Comparison of ENCODE assay signal across 1 cellular context in the genomic region with DNA sequence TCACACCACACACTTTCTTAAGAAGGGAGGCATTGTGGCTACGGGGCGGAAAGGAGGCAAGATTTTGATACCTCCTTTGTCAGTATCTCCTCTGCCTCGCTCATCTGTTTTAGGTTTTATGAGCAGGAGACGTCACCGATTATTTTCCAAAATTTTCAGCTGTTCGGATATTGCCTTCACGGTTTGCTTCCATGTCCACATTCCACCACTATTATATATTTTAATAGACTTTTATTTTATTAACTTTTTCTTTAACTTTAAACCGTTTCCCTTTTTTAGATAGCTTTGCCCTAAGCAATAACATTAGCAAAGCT.
TF ChIP-seq lines count a peak whose summit lies in the region.

No MANE protein-coding gene starts in this region.

TF ChIP-seq in K562, 482 proteins besides CTCF, POLR2A, EP300 and RAD21 (continued from another document):
- TF ChIP-seq TRIM28 (IDR thresholded peaks at IDR 0.05): no peak
- TF ChIP-seq MAFF (IDR thresholded peaks at IDR 0.05; ENCODE audit: low read length): no peak
- TF ChIP-seq ZNF830 (CRISPR knock-in tag; IDR thresholded peaks at IDR 0.05): 0 out of 2 replicates have a peak, but pooled peaks have one; percentile 44
- TF ChIP-seq ZNF75A (CRISPR knock-in tag; IDR thresholded peaks at IDR 0.05): no peak
- no peak for TF ChIP-seq ZNF263 (CRISPR knock-in tag; IDR thresholded peaks at IDR 0.05; ENCODE audit: borderline replicate concordance)
- peak; percentile 50; the same call in 1 of the 2 replicates for TF ChIP-seq ETV1 (tag; conservative IDR thresholded peaks at IDR 0.05; ENCODE audit: low read depth)
- no peak for TF ChIP-seq ZNF445 (CRISPR knock-in tag; IDR thresholded peaks at IDR 0.05; ENCODE audit: low read depth)
- TF ChIP-seq, protein P1, sequence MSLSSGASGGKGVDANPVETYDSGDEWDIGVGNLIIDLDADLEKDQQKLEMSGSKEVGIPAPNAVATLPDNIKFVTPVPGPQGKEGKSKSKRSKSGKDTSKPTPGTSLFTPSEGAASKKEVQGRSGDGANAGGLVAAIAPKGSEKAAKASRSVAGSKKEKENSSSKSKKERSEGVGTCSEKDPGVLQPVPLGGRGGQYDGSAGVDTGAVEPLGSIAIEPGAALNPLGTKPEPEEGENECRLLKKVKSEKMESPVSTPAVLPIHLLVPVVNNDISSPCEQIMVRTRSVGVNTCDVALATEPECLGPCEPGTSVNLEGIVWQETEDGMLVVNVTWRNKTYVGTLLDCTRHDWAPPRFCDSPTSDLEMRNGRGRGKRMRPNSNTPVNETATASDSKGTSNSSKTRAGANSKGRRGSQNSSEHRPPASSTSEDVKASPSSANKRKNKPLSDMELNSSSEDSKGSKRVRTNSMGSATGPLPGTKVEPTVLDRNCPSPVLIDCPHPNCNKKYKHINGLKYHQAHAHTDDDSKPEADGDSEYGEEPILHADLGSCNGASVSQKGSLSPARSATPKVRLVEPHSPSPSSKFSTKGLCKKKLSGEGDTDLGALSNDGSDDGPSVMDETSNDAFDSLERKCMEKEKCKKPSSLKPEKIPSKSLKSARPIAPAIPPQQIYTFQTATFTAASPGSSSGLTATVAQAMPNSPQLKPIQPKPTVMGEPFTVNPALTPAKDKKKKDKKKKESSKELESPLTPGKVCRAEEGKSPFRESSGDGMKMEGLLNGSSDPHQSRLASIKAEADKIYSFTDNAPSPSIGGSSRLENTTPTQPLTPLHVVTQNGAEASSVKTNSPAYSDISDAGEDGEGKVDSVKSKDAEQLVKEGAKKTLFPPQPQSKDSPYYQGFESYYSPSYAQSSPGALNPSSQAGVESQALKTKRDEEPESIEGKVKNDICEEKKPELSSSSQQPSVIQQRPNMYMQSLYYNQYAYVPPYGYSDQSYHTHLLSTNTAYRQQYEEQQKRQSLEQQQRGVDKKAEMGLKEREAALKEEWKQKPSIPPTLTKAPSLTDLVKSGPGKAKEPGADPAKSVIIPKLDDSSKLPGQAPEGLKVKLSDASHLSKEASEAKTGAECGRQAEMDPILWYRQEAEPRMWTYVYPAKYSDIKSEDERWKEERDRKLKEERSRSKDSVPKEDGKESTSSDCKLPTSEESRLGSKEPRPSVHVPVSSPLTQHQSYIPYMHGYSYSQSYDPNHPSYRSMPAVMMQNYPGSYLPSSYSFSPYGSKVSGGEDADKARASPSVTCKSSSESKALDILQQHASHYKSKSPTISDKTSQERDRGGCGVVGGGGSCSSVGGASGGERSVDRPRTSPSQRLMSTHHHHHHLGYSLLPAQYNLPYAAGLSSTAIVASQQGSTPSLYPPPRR (CRISPR knock-in tag; IDR thresholded peaks at IDR 0.05; ENCODE audit: borderline replicate concordance): no peak
